ENCODE assay signal across 26 cellular contexts in the genomic region with DNA sequence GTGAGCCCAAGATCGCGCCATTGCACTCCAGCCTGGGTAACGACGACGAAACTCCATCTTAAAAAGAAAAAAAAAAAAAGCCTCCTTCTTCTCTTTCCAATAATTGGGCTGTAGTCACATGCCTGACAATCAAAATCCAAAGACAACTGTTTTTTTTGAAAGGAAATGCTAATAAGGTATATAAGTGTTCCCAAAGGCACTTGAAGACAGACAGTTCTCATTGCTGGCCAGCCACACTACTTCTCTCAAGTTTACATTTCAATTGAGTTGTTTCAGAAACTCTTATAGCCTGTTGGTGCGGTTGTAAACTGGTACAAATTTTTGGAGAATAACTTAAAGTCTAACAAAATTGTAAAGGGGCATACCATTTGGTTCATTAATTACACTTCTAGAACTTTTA. TPM values are rescaled to one million over a fixed set of nuclear protein-coding genes. Genes with fewer than 3 reads are reported as not detected.
DNase-seq lines count a peak whose midpoint lies in the region; ATAC-seq, FAIRE-seq and TF ChIP-seq lines count a peak whose summit lies in the region.
"Had no signal": no experiment of that assay in that cellular context is flagged by ENCODE, and none has a peak within 500 bp of the region (broad histone marks: within the 10 kb centered on the region; RNA-seq: fewer than 3 reads in every experiment).

No MANE protein-coding gene starts in this region.

- no peaks in the 10 kb centered on the region for H3K27me3 Mint-ChIP-seq in activated naive CD4-positive, alpha-beta T cell treated with anti-CD3 and anti-CD28 coated beads, Interleukin-2, amount 50 U/mL, for 24 hours
- H3K27me3 Mint-ChIP-seq in nephron progenitor cell (ENCODE audit: low read depth, poor library complexity), result peaks cover 3% of the 10 kb centered on the region
- no peaks in the 10 kb centered on the region for H3K27me3 Mint-ChIP-seq in activated CD8-positive, alpha-beta T cell treated with anti-CD3 and anti-CD28 coated beads, Interleukin-2, amount 10 ng/mL, durations not matched to agents 7 days and 5 days (ENCODE audit: low read depth)
- H3K27me3 Mint-ChIP-seq in CD14-positive monocyte (ENCODE audit: low read depth in 3 of 3), result no peaks in the 10 kb centered on the region

- H3K79me2 ChIP-seq in GM12878 (ENCODE audit: control insufficient read depth, insufficient read depth, low read length), result peaks cover 64% of the 10 kb centered on the region

- FAIRE-seq in GM12878 (lab: Jason Lieb, UNC), result no peak
- FAIRE-seq: GM19239, HepG2, RCC 7860 had no signal

- intact Hi-C loops in GM12878 (cut with micrococcal nuclease; ENCODE audit: unreplicated experiment), result no loop called here
- intact Hi-C loops in CD14-positive monocyte (cut with micrococcal nuclease), result no loop called here

- TF ChIP-seq POLR2A in GM12878 (IDR thresholded peaks at IDR 0.05; ENCODE audit: low read depth, low read length), result no peak

- H3K4me3 ChIP-seq in GM12878, result no peak overlapping the region
- H3K4me3 ChIP-seq: SJSA1 had no signal

- H3K27me3 ChIP-seq in GM12878 (replicated peaks in 1 of 2; ENCODE audit: control insufficient read depth in 2 of 2, insufficient read depth in 2 of 2, low read length in 1 of 2), result no peaks in the 10 kb centered on the region
- H3K27me3 ChIP-seq: SJSA1 had no signal

- CTCF ChIA-PET in RWPE1 (lab: Yijun Ruan, JAX), result no interaction called here
- CTCF ChIA-PET in GM12878 (lab: Yijun Ruan, JAX), result no interaction called here
- CTCF ChIA-PET in activated CD8-positive, alpha-beta T cell treated with anti-CD3 and anti-CD28 coated beads, Interleukin-2, amount 10 ng/mL, durations not matched to agents 7 days and 5 days (lab: Charles Lee), result no interaction called here

- H3K36me3 ChIP-seq in GM12878 (ENCODE audit: control insufficient read depth in 2 of 2, insufficient read depth in 2 of 2, low read length in 1 of 2), result peaks cover 0 to 6% of the 10 kb centered on the region in 2 experiments; a peak in 3 of 4 replicates

- no peak for DNase-seq in activated naive CD4-positive, alpha-beta T cell treated with Interleukin-2 at 50 U/mL for 16 hours
- DNase-seq in RWPE1 (ENCODE audit: low spot score) (no peak), GM12878 (ENCODE audit: low read depth, low spot score) (no peak), nephron progenitor cell (no peak), CD14-positive monocyte (ENCODE audit: low spot score) (no peak)
- no peak for DNase-seq in activated CD8-positive, alpha-beta T cell treated with anti-CD3 and anti-CD28 coated beads, Interleukin-2, amount 10 ng/mL, durations not matched to agents 7 days and 5 days
- DNase-seq in stimulated activated CD4-positive, alpha-beta T cell treated with anti-CD3 and anti-CD28 coated beads, Interleukin-4, amount 100 ng/mL, for 4 hours, result no peak
- DNase-seq: AML-193, C1 segment of cervical spinal cord, GDM1, H9, HFFc6, KBM-7, NCI-H1092, NCI-H1436 treated with DMSO at 0.1 percent for 48 hours, NCI-H1930, NCI-H2171, NCI-H345, NCI-H524 treated with DMSO at 0.1 percent for 48 hours, NCI-H82 had no signal

- SMC1A ChIA-PET in GM12878 (lab: Charles Lee; ENCODE audit: uncharacterized antibody, unreplicated experiment), result interaction anchor here (0.8 kb wide), 1 partner anchor 11 kb away, joined by 4 read pairs; no protein-coding TSS in a partner anchor

- no peak overlapping the region for H3K9ac ChIP-seq in GM12878 (ENCODE audit: control insufficient read depth, insufficient read depth, low read length)

- H4K20me1 ChIP-seq in GM12878 (ENCODE audit: control insufficient read depth, insufficient read depth), result no peaks in the 10 kb centered on the region

- H3K27ac ChIP-seq in RWPE1, result peak overlapping the region; percentile 44; the same call in 1 of the 2 replicates
- no peak overlapping the region for H3K27ac ChIP-seq in GM12878 (ENCODE audit: control insufficient read depth, insufficient read depth)
- H3K27ac ChIP-seq: SJSA1 had no signal

- no peaks in the 10 kb centered on the region for H3K9me3 Mint-ChIP-seq in activated naive CD4-positive, alpha-beta T cell treated with anti-CD3 and anti-CD28 coated beads, Interleukin-2, amount 50 U/mL, for 24 hours
- H3K9me3 Mint-ChIP-seq in nephron progenitor cell (peaks cover 4% of the 10 kb centered on the region), CD14-positive monocyte (no peaks in the 10 kb centered on the region)
- no peaks in the 10 kb centered on the region for H3K9me3 Mint-ChIP-seq in activated CD8-positive, alpha-beta T cell treated with anti-CD3 and anti-CD28 coated beads, Interleukin-2, amount 10 ng/mL, durations not matched to agents 7 days and 5 days (ENCODE audit: insufficient read depth)
- H3K9me3 Mint-ChIP-seq: H9, HFFc6 had no signal

- 100% methylated on average over 6 of the region's 6 CpGs for WGBS in GM12878 (ENCODE audit: insufficient coverage, insufficient replicate concordance, low lambda C conversion rate, missing lambda C conversion rate)

- H3K36me3 Mint-ChIP-seq in activated naive CD4-positive, alpha-beta T cell treated with anti-CD3 and anti-CD28 coated beads, Interleukin-2, amount 50 U/mL, for 24 hours, result peaks cover 3% of the 10 kb centered on the region
- H3K36me3 Mint-ChIP-seq in nephron progenitor cell (ENCODE audit: low read depth), result peaks cover 73% of the 10 kb centered on the region
- peaks cover 25% of the 10 kb centered on the region for H3K36me3 Mint-ChIP-seq in activated CD8-positive, alpha-beta T cell treated with anti-CD3 and anti-CD28 coated beads, Interleukin-2, amount 10 ng/mL, durations not matched to agents 7 days and 5 days (ENCODE audit: low read depth)
- peaks cover 23 to 65% of the 10 kb centered on the region in 2 donors for H3K36me3 Mint-ChIP-seq in CD14-positive monocyte

- POLR2A ChIA-PET in RWPE1 (lab: Yijun Ruan, JAX; ENCODE audit: low non-redundant PET), result no interaction called here
- POLR2A ChIA-PET in GM12878 (lab: Charles Lee), result no interaction called here
- POLR2A ChIA-PET in activated CD8-positive, alpha-beta T cell treated with anti-CD3 and anti-CD28 coated beads, Interleukin-2, amount 10 ng/mL, durations not matched to agents 7 days and 5 days (lab: Charles Lee), result interaction anchor here (1.0 kb wide), 1 partner anchor 46 kb away, joined by 3 read pairs; no protein-coding TSS in a partner anchor

- H2AFZ ChIP-seq in GM12878 (ENCODE audit: control insufficient read depth, low read depth, low read length), result no peak overlapping the region

- peaks cover 9% of the 10 kb centered on the region for H3K4me1 ChIP-seq in GM12878 (ENCODE audit: control insufficient read depth, insufficient read depth, low read length)
- H3K4me1 ChIP-seq: SJSA1 had no signal

- H3K27ac Mint-ChIP-seq in activated naive CD4-positive, alpha-beta T cell treated with anti-CD3 and anti-CD28 coated beads, Interleukin-2, amount 50 U/mL, for 24 hours, result peak overlapping the region; percentile 68
- peak overlapping the region; percentile 11 for H3K27ac Mint-ChIP-seq in nephron progenitor cell
- H3K27ac Mint-ChIP-seq in activated CD8-positive, alpha-beta T cell treated with anti-CD3 and anti-CD28 coated beads, Interleukin-2, amount 10 ng/mL, durations not matched to agents 7 days and 5 days, result no peak overlapping the region
- H3K27ac Mint-ChIP-seq in CD14-positive monocyte, result no peak overlapping the region
- H3K27ac Mint-ChIP-seq: HFFc6 had no signal

- no peak for ATAC-seq in GM12878
- no peak for ATAC-seq in activated CD8-positive, alpha-beta T cell treated with anti-CD3 and anti-CD28 coated beads, Interleukin-2, amount 10 ng/mL, durations not matched to agents 7 days and 5 days
- ATAC-seq: HepG2, Right ventricle myocardium inferior had no signal

- TF ChIP-seq EP300 in GM12878 (IDR thresholded peaks at IDR 0.05; ENCODE audit: borderline replicate concordance in 1 of 2, control insufficient read depth in 1 of 2, low read depth in 2 of 2, low read length in 2 of 2), result no peak

- in situ Hi-C loops in GM12878 (cut with MboI), result no loop called here

- H3K4me1 Mint-ChIP-seq in activated naive CD4-positive, alpha-beta T cell treated with anti-CD3 and anti-CD28 coated beads, Interleukin-2, amount 50 U/mL, for 24 hours, result peaks cover 31% of the 10 kb centered on the region
- no peaks in the 10 kb centered on the region for H3K4me1 Mint-ChIP-seq in nephron progenitor cell
- H3K4me1 Mint-ChIP-seq in activated CD8-positive, alpha-beta T cell treated with anti-CD3 and anti-CD28 coated beads, Interleukin-2, amount 10 ng/mL, durations not matched to agents 7 days and 5 days (ENCODE audit: low read depth), result peaks cover 12% of the 10 kb centered on the region
- H3K4me1 Mint-ChIP-seq in CD14-positive monocyte, result peaks cover 5% of the 10 kb centered on the region

- no peaks in the 10 kb centered on the region; the same call in 1 of the 3 replicates for H3K9me3 ChIP-seq in GM12878 (replicated peaks; ENCODE audit: control insufficient read depth, insufficient read depth, low read length)
- H3K9me3 ChIP-seq: SJSA1 had no signal

- TSS peak; percentile 27 for BruUV-seq in GM12878 (replicated peaks; lab: Mats Ljungman, UMichigan)

- TF ChIP-seq CTCF in RWPE1 (conservative IDR thresholded peaks at IDR 0.05; ENCODE audit: low read depth), result no peak
- TF ChIP-seq CTCF in GM12878 (IDR thresholded peaks at IDR 0.05 in 2 of 3, conservative IDR thresholded peaks at IDR 0.05 in 1 of 3; ENCODE audit: control insufficient read depth in 2 of 3, extremely low read depth in 1 of 3, insufficient read depth in 1 of 3, low read depth in 3 of 3, low read length in 3 of 3), result no peak
- TF ChIP-seq CTCF in nephron progenitor cell (IDR thresholded peaks at IDR 0.05), result no peak
- TF ChIP-seq CTCF in CD14-positive monocyte (IDR thresholded peaks at IDR 0.05), result no peak

- no peak overlapping the region for H3K4me2 ChIP-seq in GM12878 (ENCODE audit: control insufficient read depth, insufficient read depth)

- no peak overlapping the region for H3K4me3 Mint-ChIP-seq in activated naive CD4-positive, alpha-beta T cell treated with anti-CD3 and anti-CD28 coated beads, Interleukin-2, amount 50 U/mL, for 24 hours
- no peak overlapping the region for H3K4me3 Mint-ChIP-seq in nephron progenitor cell
- no peak overlapping the region for H3K4me3 Mint-ChIP-seq in activated CD8-positive, alpha-beta T cell treated with anti-CD3 and anti-CD28 coated beads, Interleukin-2, amount 10 ng/mL, durations not matched to agents 7 days and 5 days
- H3K4me3 Mint-ChIP-seq in CD14-positive monocyte, result no peak overlapping the region
- H3K4me3 Mint-ChIP-seq: H9, HFFc6 had no signal

- no peak for TF ChIP-seq RAD21 in GM12878 (IDR thresholded peaks at IDR 0.05; ENCODE audit: insufficient read depth, low read depth, low read length)

- RAD21 ChIA-PET in GM12878 (lab: Charles Lee; ENCODE audit: unreplicated experiment), result interaction anchor here (1.5 kb wide), 1 partner anchor 47 kb away, joined by 3 read pairs; a partner anchor contains a TSS

RNA-seq across cellular contexts. Expression of a gene that starts 23.3 kb away (rescaled TPM):
- 42.2 and 43.5 TPM in 2 replicates for total RNA-seq in GM12878 (2013; cell fraction: nucleolus; rRNA removed)
- total RNA-seq in GM12878 (2014; rRNA removed) (6.9 and 7.2 TPM in 2 replicates), GM12878 (2014; rRNA removed; fragmentation: Illumina TruSeq; extraction: Trizol) (8.3 and 8.8 TPM in 2 replicates), GM12878 (2021) (63.1 and 64.6 TPM in 2 replicates)
- polyA plus RNA-seq in GM12878 (2011; ENCODE audit: low read depth), result 8.1 TPM
- polyA plus RNA-seq in GM12878 (2011; rRNA removed) (7.3 and 10.8 TPM in 2 replicates), GM12878 (2014; fragmentation: Illumina TruSeq; extraction: Trizol) (17.6 and 21.2 TPM in 2 replicates), GM12878 (2014; fragmentation: Nextera tagmentation; extraction: Ambion mirVana) (1 to 10 TPM; 2.4 to 8.7 TPM), GM12878 (2014; rRNA removed) (10.1 and 11.3 TPM in 2 replicates), GM12878 (2016; fragmentation: Nextera tagmentation; extraction: Ambion mirVana) (1 to 10 TPM; 6.4 to 6.6 TPM), CD14-positive monocyte (1 to 10 TPM; 1.1 to 2.0 TPM)
- polyA plus RNA-seq in GM12878 (2011; cell fraction: cytosol; rRNA removed), result 9.8 and 17.2 TPM in 2 replicates
- 15.9 and 16.1 TPM in 2 replicates for polyA plus RNA-seq in GM12878 (2011; cell fraction: nucleus; rRNA removed)
- polyA plus RNA-seq in GM12878 (2012), result 11.1 and 15.1 TPM in 2 replicates
- polyA minus RNA-seq in GM12878 (2011; rRNA and poly(A)+ RNA removed), result 21.0 and 24.2 TPM in 2 replicates
- 24.1 and 25.2 TPM in 2 replicates for polyA minus RNA-seq in GM12878 (2011; cell fraction: cytosol; rRNA and poly(A)+ RNA removed)
- 7.4 and 10.2 TPM in 2 replicates for polyA minus RNA-seq in GM12878 (2011; cell fraction: nucleus; rRNA and poly(A)+ RNA removed)
- 10 to 100 TPM; 70.2 to 71.7 TPM for total RNA-seq in activated CD8-positive, alpha-beta T cell treated with anti-CD3 and anti-CD28 coated beads, Interleukin-2, amount 10 ng/mL, durations not matched to agents 7 days and 5 days

RNA-seq across cellular contexts. Expression of a gene that starts 47.0 kb away (rescaled TPM):
- total RNA-seq in GM12878 (2013; cell fraction: nucleolus; rRNA removed), result 176 and 188 TPM in 2 replicates
- 18.2 and 22.2 TPM in 2 replicates for total RNA-seq in GM12878 (2014; rRNA removed)
- total RNA-seq in GM12878 (2014; rRNA removed; fragmentation: Illumina TruSeq; extraction: Trizol), result 13.1 and 13.7 TPM in 2 replicates
- total RNA-seq in GM12878 (2021), result 57.5 and 74.8 TPM in 2 replicates
- 25.1 TPM for polyA plus RNA-seq in GM12878 (2011; ENCODE audit: low read depth)
- polyA plus RNA-seq in GM12878 (2011; rRNA removed), result 15.7 and 26.6 TPM in 2 replicates
- polyA plus RNA-seq in GM12878 (2011; cell fraction: cytosol; rRNA removed), result 20.2 and 26.8 TPM in 2 replicates
- 454 and 493 TPM in 2 replicates for polyA plus RNA-seq in GM12878 (2011; cell fraction: nucleus; rRNA removed)
- polyA plus RNA-seq in GM12878 (2012), result 54.4 and 57.1 TPM in 2 replicates
- 23.5 and 31.0 TPM in 2 replicates for polyA plus RNA-seq in GM12878 (2014; fragmentation: Illumina TruSeq; extraction: Trizol)
- 10 to 100 TPM; 12.0 to 13.4 TPM for polyA plus RNA-seq in GM12878 (2014; fragmentation: Nextera tagmentation; extraction: Ambion mirVana)
- polyA plus RNA-seq in GM12878 (2014; rRNA removed), result 55.1 and 73.9 TPM in 2 replicates
- 10 to 100 TPM; 20.8 to 23.3 TPM for polyA plus RNA-seq in GM12878 (2016; fragmentation: Nextera tagmentation; extraction: Ambion mirVana)
- polyA minus RNA-seq in GM12878 (2011; rRNA and poly(A)+ RNA removed), result 25.8 and 43.4 TPM in 2 replicates
- polyA minus RNA-seq in GM12878 (2011; cell fraction: cytosol; rRNA and poly(A)+ RNA removed), result 25.7 and 31.0 TPM in 2 replicates
- 151 and 238 TPM in 2 replicates for polyA minus RNA-seq in GM12878 (2011; cell fraction: nucleus; rRNA and poly(A)+ RNA removed)
- total RNA-seq in activated CD8-positive, alpha-beta T cell treated with anti-CD3 and anti-CD28 coated beads, Interleukin-2, amount 10 ng/mL, durations not matched to agents 7 days and 5 days, result 100 to 1,000 TPM; 140 to 143 TPM
- 10 to 100 TPM in 1 of 2 donors, 1 to 10 TPM in 1; 7.8 to 10.9 TPM for polyA plus RNA-seq in CD14-positive monocyte

RNA-seq across cellular contexts. Expression of a gene that starts 58.9 kb away (rescaled TPM):
- 37.1 and 39.2 TPM in 2 replicates for total RNA-seq in GM12878 (2013; cell fraction: nucleolus; rRNA removed)
- total RNA-seq in GM12878 (2014; rRNA removed) (15.5 and 15.7 TPM in 2 replicates), GM12878 (2014; rRNA removed; fragmentation: Illumina TruSeq; extraction: Trizol) (13.7 and 13.8 TPM in 2 replicates), GM12878 (2021) (54.6 and 59.7 TPM in 2 replicates)
- 27.4 TPM for polyA plus RNA-seq in GM12878 (2011; ENCODE audit: low read depth)
- polyA plus RNA-seq in GM12878 (2011; rRNA removed) (12.8 and 35.6 TPM in 2 replicates), GM12878 (2014; fragmentation: Illumina TruSeq; extraction: Trizol) (21.6 and 49.4 TPM in 2 replicates), GM12878 (2014; fragmentation: Nextera tagmentation; extraction: Ambion mirVana) (1 to 10 TPM; 5.1 to 8.4 TPM), GM12878 (2014; rRNA removed) (56.5 and 57.9 TPM in 2 replicates), GM12878 (2016; fragmentation: Nextera tagmentation; extraction: Ambion mirVana) (10 to 100 TPM; 29.9 to 40.1 TPM), CD14-positive monocyte (10 to 100 TPM; 13.7 to 21.2 TPM)
- polyA plus RNA-seq in GM12878 (2011; cell fraction: cytosol; rRNA removed), result 36.7 and 38.1 TPM in 2 replicates
- polyA plus RNA-seq in GM12878 (2011; cell fraction: nucleus; rRNA removed), result 99.3 and 114 TPM in 2 replicates
- 47.5 and 49.7 TPM in 2 replicates for polyA plus RNA-seq in GM12878 (2012)
- 36.4 and 45.0 TPM in 2 replicates for polyA minus RNA-seq in GM12878 (2011; rRNA and poly(A)+ RNA removed)
- polyA minus RNA-seq in GM12878 (2011; cell fraction: cytosol; rRNA and poly(A)+ RNA removed), result 16.4 and 21.3 TPM in 2 replicates
- 44.2 and 65.2 TPM in 2 replicates for polyA minus RNA-seq in GM12878 (2011; cell fraction: nucleus; rRNA and poly(A)+ RNA removed)
- total RNA-seq in activated CD8-positive, alpha-beta T cell treated with anti-CD3 and anti-CD28 coated beads, Interleukin-2, amount 10 ng/mL, durations not matched to agents 7 days and 5 days, result 100 to 1,000 TPM in 1 of 2 experiments, 10 to 100 TPM in 1; 85.1 to 104 TPM

Comparison
In these comparisons a context has a peak if more than half of its experiments do, and no peak if none do; other contexts are left out.
1. H3K27ac Mint-ChIP-seq: peak in activated naive CD4-positive, alpha-beta T cell treated with anti-CD3 and anti-CD28 coated beads, Interleukin-2, amount 50 U/mL, for 24 hours (single experiment) and nephron progenitor cell (single experiment); none in activated CD8-positive, alpha-beta T cell treated with anti-CD3 and anti-CD28 coated beads, Interleukin-2, amount 10 ng/mL, durations not matched to agents 7 days and 5 days (single experiment) and CD14-positive monocyte (0 of 7).